Comparison of ENCODE assay signal across 8 cellular contexts in the genomic region with DNA sequence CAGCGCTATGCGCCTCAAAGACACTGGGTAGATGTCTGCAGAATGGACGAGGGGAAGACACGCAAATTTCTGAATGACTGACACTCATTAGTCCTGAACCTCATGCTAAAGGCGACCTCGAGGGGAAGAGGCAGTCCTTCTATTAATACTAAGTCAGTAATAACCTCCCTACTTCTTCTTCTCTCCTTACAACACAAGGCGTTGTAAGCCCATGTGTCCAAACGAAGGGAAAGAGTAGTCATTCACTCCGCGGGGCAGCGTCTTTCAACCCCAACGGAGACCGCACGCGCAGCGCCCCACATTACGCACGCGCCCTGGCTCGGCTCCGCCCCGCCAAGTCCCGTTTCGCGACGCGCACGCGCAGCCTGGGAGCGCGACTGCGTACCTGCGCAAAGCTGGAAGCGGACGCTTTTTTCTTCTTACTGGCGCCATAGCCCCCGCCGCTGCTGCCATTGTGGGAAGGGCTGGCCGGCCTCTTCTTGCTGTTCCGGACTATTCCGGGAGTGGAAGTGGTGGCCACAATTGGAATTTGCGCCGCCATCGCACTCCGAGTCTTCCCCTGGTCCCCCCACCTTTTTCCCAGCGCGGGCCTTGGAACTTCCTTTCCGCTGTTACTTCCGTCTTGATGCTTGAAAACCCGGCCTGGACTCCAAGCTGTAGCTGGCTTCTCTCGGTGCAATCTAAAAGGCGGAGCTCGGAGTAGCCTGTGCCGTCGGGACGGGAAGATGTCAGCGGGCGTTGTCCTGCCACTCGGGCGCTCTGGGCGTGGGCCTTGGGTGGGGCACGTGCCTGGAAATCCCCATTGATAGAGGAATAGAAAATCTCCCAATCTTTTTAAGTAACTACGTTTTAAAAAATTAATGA. TPM values are rescaled to one million over a fixed set of nuclear protein-coding genes. Genes with fewer than 3 reads are reported as not detected.
DNase-seq lines count a peak whose midpoint lies in the region; ATAC-seq and TF ChIP-seq lines count a peak whose summit lies in the region.

A gene with protein sequence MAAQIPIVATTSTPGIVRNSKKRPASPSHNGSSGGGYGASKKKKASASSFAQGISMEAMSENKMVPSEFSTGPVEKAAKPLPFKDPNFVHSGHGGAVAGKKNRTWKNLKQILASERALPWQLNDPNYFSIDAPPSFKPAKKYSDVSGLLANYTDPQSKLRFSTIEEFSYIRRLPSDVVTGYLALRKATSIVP (minus strand): TSS at position 627 of the 864 bp plus-strand sequence. CDS start 86 bp downstream, at position 541.

- no peaks in the 10 kb centered on the region for H3K36me3 ChIP-seq in skeletal muscle tissue (ENCODE audit: control insufficient read depth in 3 of 3, insufficient read depth in 3 of 3, low read length in 3 of 3)

- peak within 1 kb of the TSS; percentile 84 for H3K4me3 ChIP-seq in AG04450 (ENCODE audit: low read depth, low read length)
- H3K4me3 ChIP-seq in iPS-18c (ENCODE audit: insufficient read depth, low read depth, low read length) = peak within 1 kb of the TSS; percentile 96
- peak within 1 kb of the TSS; percentile 91 to 98 (median 92) for H3K4me3 ChIP-seq in skeletal muscle tissue (ENCODE audit: low read length in 3 of 3)

- peak; percentile 81 for DNase-seq in AG04450 (ENCODE audit: low read depth, low spot score)
- peak; percentile 58 for DNase-seq in NCI-H2196 treated with DMSO at 0.1 percent for 48 hours (lab: John Stamatoyannopoulos, UW; ENCODE audit: unreplicated experiment)
- peak; percentile 62 to 94 for DNase-seq in T47D (ENCODE audit: low read depth in 1 of 2, low spot score in 1 of 2)

- TF ChIP-seq CTCF in AG04450 (IDR thresholded peaks at IDR 0.05; ENCODE audit: low read depth, low read length) (no peak), VCaP (conservative IDR thresholded peaks at IDR 0.05) (no peak)

- in situ Hi-C loops in T47D (cut with HindIII; ENCODE audit: low pct_unique_long_range_greater_than_20kb, low sequenced_read_pairs) = no loop called here

- peak within 1 kb of the TSS; percentile 91 for H3K27ac ChIP-seq in AG04450 (ENCODE audit: low read depth, low read length)
- H3K27ac ChIP-seq in VCaP = peak within 1 kb of the TSS; percentile 94
- H3K27ac ChIP-seq in skeletal muscle tissue (ENCODE audit: low read depth, low read length) = peak within 1 kb of the TSS; percentile 92

- peak within 1 kb of the TSS; percentile 94 to 96 (median 94) for H3K9ac ChIP-seq in skeletal muscle tissue (ENCODE audit: low read depth in 1 of 3, low read length in 3 of 3)

- H3K9me3 ChIP-seq in AG04450 (ENCODE audit: control insufficient read depth, insufficient read depth, low read length) (no peaks in the 10 kb centered on the region), iPS-18c (ENCODE audit: control insufficient read depth, insufficient read depth, low read length) (no peaks in the 10 kb centered on the region), skeletal muscle tissue (ENCODE audit: control insufficient read depth in 3 of 3, low read length in 3 of 3) (no peaks in the 10 kb centered on the region)

- CTCF ChIA-PET in AG04450 (lab: Charles Lee) = interaction anchor here (0.9 kb wide), 1 partner anchor 111 kb away, joined by 5 read pairs; no protein-coding TSS in a partner anchor

- peaks cover 12 to 33% (median 16%) of the 10 kb centered on the region in 3 donors for H3K4me1 ChIP-seq in skeletal muscle tissue (ENCODE audit: control insufficient read depth in 3 of 3, insufficient read depth in 3 of 3, low read length in 3 of 3)

- ATAC-seq in GM18907 (IDR thresholded peaks at IDR 0.05; ENCODE audit: unreplicated experiment) (peak; percentile 95), HG03139 (IDR thresholded peaks at IDR 0.05; ENCODE audit: unreplicated experiment) (peak; percentile 85)

- POLR2A ChIA-PET in AG04450 (lab: Yijun Ruan, JAX) = interaction anchor here (0.5 to 1.3 kb wide), 12 partner anchors 11 to 257 kb away, joined by 3 to 6 read pairs (median 3); a partner anchor contains a TSS

- H3K27me3 ChIP-seq in AG04450 (ENCODE audit: control insufficient read depth, insufficient read depth, low read length) = no peaks in the 10 kb centered on the region
- H3K27me3 ChIP-seq in skeletal muscle tissue (ENCODE audit: control insufficient read depth in 3 of 3, insufficient read depth in 3 of 3, low read length in 3 of 3) = no peaks in the 10 kb centered on the region

RNA-seq across cellular contexts. Expression of the gene that starts here (rescaled TPM):
- polyA plus RNA-seq in AG04450 (2011; rRNA removed) = 12.6 and 13.2 TPM in 2 replicates
- polyA minus RNA-seq in AG04450 (2011; rRNA and poly(A)+ RNA removed) = 6.2 and 7.5 TPM in 2 replicates
- total RNA-seq in skeletal muscle tissue = 4.7 TPM

Comparison
In these comparisons a context has a peak if more than half of its experiments do, and no peak if none do; other contexts are left out.
1. Peak in every context shown above with its lines: DNase-seq, ATAC-seq, H3K4me3 ChIP-seq and H3K27ac ChIP-seq.